8 cellular contexts compared by ENCODE assay signal in genomic region chr4:139229534-139230039, GRCh38. TPM values are rescaled to one million over a fixed set of nuclear protein-coding genes. Genes with fewer than 3 reads are reported as not detected.
A peak's percentile ranks its signal among the peaks of the same experiment; 100 is the strongest.
DNase-seq lines count a peak whose midpoint lies in the region; ATAC-seq and TF ChIP-seq lines count a peak whose summit lies in the region.

No MANE protein-coding gene starts in this region.

- H3K27ac Mint-ChIP-seq in endothelial cell (ENCODE audit: unreplicated experiment) = no peak overlapping the region
- no peak overlapping the region for H3K27ac Mint-ChIP-seq in T-helper 2 cell treated with Interferon-gamma antibody and Interleukin-4, amounts not matched to agents 5 μg/mL and 100 μg/mL, for 36 hours

- TF ChIP-seq CTCF in AG09319 (IDR thresholded peaks at IDR 0.05; ENCODE audit: low read depth, low read length) = peak; percentile 71
- peak; percentile 64 for TF ChIP-seq CTCF in GM06990 (IDR thresholded peaks at IDR 0.05; ENCODE audit: insufficient read depth, low read length, poor library complexity, severe bottlenecking)
- peak; percentile 79 for TF ChIP-seq CTCF in endothelial cell (IDR thresholded peaks at IDR 0.05; ENCODE audit: unreplicated experiment)

- ATAC-seq in HG03342 (IDR thresholded peaks at IDR 0.05; ENCODE audit: unreplicated experiment) = peak; percentile 67

- H3K27me3 Mint-ChIP-seq in endothelial cell (ENCODE audit: unreplicated experiment) = no peaks in the 10 kb centered on the region
- no peaks in the 10 kb centered on the region for H3K27me3 Mint-ChIP-seq in T-helper 2 cell treated with Interferon-gamma antibody and Interleukin-4, amounts not matched to agents 5 μg/mL and 100 μg/mL, for 36 hours (ENCODE audit: low read depth)

- H3K4me3 Mint-ChIP-seq in endothelial cell (ENCODE audit: unreplicated experiment) = no peak overlapping the region
- H3K4me3 Mint-ChIP-seq in T-helper 2 cell treated with Interferon-gamma antibody and Interleukin-4, amounts not matched to agents 5 μg/mL and 100 μg/mL, for 36 hours = no peak overlapping the region

- H3K36me3 Mint-ChIP-seq in endothelial cell (ENCODE audit: low read depth, unreplicated experiment) = no peaks in the 10 kb centered on the region
- no peaks in the 10 kb centered on the region for H3K36me3 Mint-ChIP-seq in T-helper 2 cell treated with Interferon-gamma antibody and Interleukin-4, amounts not matched to agents 5 μg/mL and 100 μg/mL, for 36 hours (ENCODE audit: low read depth)

- DNase-seq in AG09319 (ENCODE audit: extremely low read depth, low read depth) = no peak
- no peak for DNase-seq in GM06990 (ENCODE audit: extremely low read depth, insufficient read length)
- DNase-seq in RKO (ENCODE audit: low spot score) = peak; percentile 68
- DNase-seq in endothelial cell (ENCODE audit: low spot score) = no peak
- DNase-seq in myocyte (ENCODE audit: low read depth) = peak; percentile 72
- no peak for DNase-seq in T-helper 2 cell treated with Interferon-gamma antibody and Interleukin-4, amounts not matched to agents 5 μg/mL and 100 μg/mL, for 36 hours (ENCODE audit: low spot score)
- no peak for DNase-seq in activated effector memory CD4-positive, alpha-beta T cell treated with anti-CD3 and anti-CD28 coated beads, Interleukin-2, amount 50 U/mL, for 16 hours

- H3K27me3 ChIP-seq in GM06990 (replicated peaks; ENCODE audit: control insufficient read depth, insufficient read depth, low read length) = no peaks in the 10 kb centered on the region

- H3K4me1 Mint-ChIP-seq in endothelial cell (ENCODE audit: unreplicated experiment) = no peaks in the 10 kb centered on the region
- H3K4me1 Mint-ChIP-seq in T-helper 2 cell treated with Interferon-gamma antibody and Interleukin-4, amounts not matched to agents 5 μg/mL and 100 μg/mL, for 36 hours (ENCODE audit: low read depth) = peaks cover 1% of the 10 kb centered on the region

- no peaks in the 10 kb centered on the region for H3K36me3 ChIP-seq in GM06990 (ENCODE audit: control insufficient read depth, insufficient read depth, low read length)

- H3K4me3 ChIP-seq in GM06990 (replicated peaks; ENCODE audit: low read depth, low read length) = no peak overlapping the region

- H3K9me3 Mint-ChIP-seq in endothelial cell (ENCODE audit: unreplicated experiment) = no peaks in the 10 kb centered on the region
- H3K9me3 Mint-ChIP-seq in T-helper 2 cell treated with Interferon-gamma antibody and Interleukin-4, amounts not matched to agents 5 μg/mL and 100 μg/mL, for 36 hours = no peaks in the 10 kb centered on the region

RNA-seq across cellular contexts. Expression of gene MGARP, which starts 50.4 kb away (rescaled TPM):
- total RNA-seq in endothelial cell (ENCODE audit: unreplicated experiment) (not detected), myocyte (0.31 and 0.45 TPM in 2 replicates)
- polyA plus RNA-seq in myocyte (2012) = 1.3 TPM

RNA-seq across cellular contexts. Expression of gene ELF2, which starts 52.6 kb away (rescaled TPM):
- total RNA-seq in endothelial cell (ENCODE audit: unreplicated experiment) = 48.0 TPM
- 31.8 and 35.6 TPM in 2 replicates for total RNA-seq in myocyte
- polyA plus RNA-seq in myocyte (2012) = 10.0 TPM

Comparison
In these comparisons a context has a peak if more than half of its experiments do, and no peak if none do; other contexts are left out.
1. DNase-seq: peak in RKO (single experiment) and myocyte (single experiment); none in AG09319 (single experiment), GM06990 (single experiment), endothelial cell (single experiment), T-helper 2 cell treated with Interferon-gamma antibody and Interleukin-4, amounts not matched to agents 5 μg/mL and 100 μg/mL, for 36 hours (single experiment) and activated effector memory CD4-positive, alpha-beta T cell treated with anti-CD3 and anti-CD28 coated beads, Interleukin-2, amount 50 U/mL, for 16 hours (single experiment).
2. Peak in every context shown above with its lines, with median percentiles within 50 percentile points of each other: CTCF ChIP-seq.